Comparison of ENCODE assay signal across 1 cellular context in genomic region chr10:43606323-43607198, GRCh38.
TF ChIP-seq lines count a peak whose summit lies in the region.

Gene ZNF485 (plus strand): TSS chr10:43606438. CDS start chr10:43607051, 613 bp downstream.

TF ChIP-seq in H1, 55 proteins besides CTCF, POLR2A, EP300 and RAD21 (continued from another document):
- TF ChIP-seq ATF2 (IDR thresholded peaks at IDR 0.05; ENCODE audit: low read length), result no peak
- no peak for TF ChIP-seq YY1 (IDR thresholded peaks at IDR 0.05; ENCODE audit: low read depth, low read length)
- peak; percentile 86 for TF ChIP-seq TAF1 (IDR thresholded peaks at IDR 0.05; ENCODE audit: low read depth, low read length)
- TF ChIP-seq KDM1A (IDR thresholded peaks at IDR 0.05; ENCODE audit: borderline replicate concordance, low read length), result no peak
- no peak for TF ChIP-seq NRF1 (IDR thresholded peaks at IDR 0.05; ENCODE audit: low read depth, low read length)
- TF ChIP-seq SIRT6 (IDR thresholded peaks at IDR 0.05; ENCODE audit: low read length), result no peak
- TF ChIP-seq BACH1 (IDR thresholded peaks at IDR 0.05; ENCODE audit: low read length), result no peak
- 0 out of 2 replicates have a peak, but pooled peaks have one; percentile 31 for TF ChIP-seq RBBP5 (IDR thresholded peaks at IDR 0.05; ENCODE audit: borderline replicate concordance, low read depth, low read length)
- no peak for TF ChIP-seq RFX5 (IDR thresholded peaks at IDR 0.05; ENCODE audit: borderline replicate concordance, low read depth, low read length)
- no peak for TF ChIP-seq CBX5 (IDR thresholded peaks at IDR 0.05; ENCODE audit: low read depth, low read length)
- TF ChIP-seq CEBPB (IDR thresholded peaks at IDR 0.05; ENCODE audit: low read depth, low read length), result no peak
- no peak for TF ChIP-seq CREB1 (IDR thresholded peaks at IDR 0.05)
- TF ChIP-seq MAX (IDR thresholded peaks at IDR 0.05), result peak; percentile 96
- TF ChIP-seq JUN (IDR thresholded peaks at IDR 0.05; ENCODE audit: low read depth, low read length), result no peak
- peak; percentile 99 for TF ChIP-seq GABPA (IDR thresholded peaks at IDR 0.05; ENCODE audit: borderline replicate concordance, insufficient read depth, low read length)
- peak; percentile 76 for TF ChIP-seq PHF8 (conservative IDR thresholded peaks at IDR 0.05; ENCODE audit: low read depth, low read length)
- TF ChIP-seq SRF (IDR thresholded peaks at IDR 0.05; ENCODE audit: low read depth, low read length), result no peak
- TF ChIP-seq BRCA1 (IDR thresholded peaks at IDR 0.05; ENCODE audit: low read depth, low read length), result no peak
- peak; percentile 89 for TF ChIP-seq E2F6 (IDR thresholded peaks at IDR 0.05)
- peak; percentile 74 for TF ChIP-seq SIX5 (IDR thresholded peaks at IDR 0.05; ENCODE audit: low read depth, low read length)
- no peak for TF ChIP-seq SP2 (IDR thresholded peaks at IDR 0.05; ENCODE audit: low read length)
- no peak for TF ChIP-seq ATF3 (IDR thresholded peaks at IDR 0.05; ENCODE audit: insufficient read depth, low read depth, low read length)
- TF ChIP-seq SIN3A (conservative IDR thresholded peaks at IDR 0.05 in 1 of 2, IDR thresholded peaks at IDR 0.05 in 1 of 2; ENCODE audit: low read depth in 1 of 2, low read length in 2 of 2), result 0 out of 4 replicates have a peak, but pooled peaks have one; percentile 19 to 51
- TF ChIP-seq MAFK (IDR thresholded peaks at IDR 0.05; ENCODE audit: low read depth, low read length), result no peak
- no peak for TF ChIP-seq RNF2 (IDR thresholded peaks at IDR 0.05; ENCODE audit: borderline replicate concordance, low read depth, low read length, missing control alignments, poor library complexity, severe bottlenecking)
- TF ChIP-seq TBP (IDR thresholded peaks at IDR 0.05; ENCODE audit: low read depth, low read length), result peak; percentile 67
- no peak for TF ChIP-seq CHD2 (IDR thresholded peaks at IDR 0.05; ENCODE audit: low read length)
- TF ChIP-seq SAP30 (IDR thresholded peaks at IDR 0.05; ENCODE audit: insufficient read depth, insufficient replicate concordance, low read length), result no peak
